Comparison of ENCODE assay signal across 1 cellular context in genomic region chr15:25933456-25934158, GRCh38.
TF ChIP-seq lines count a peak whose summit lies in the region.

No MANE protein-coding gene starts in this region.

TF ChIP-seq in GM23338, 12 proteins besides CTCF, POLR2A, EP300 and RAD21 (continued from another document):
- TF ChIP-seq, protein P1, sequence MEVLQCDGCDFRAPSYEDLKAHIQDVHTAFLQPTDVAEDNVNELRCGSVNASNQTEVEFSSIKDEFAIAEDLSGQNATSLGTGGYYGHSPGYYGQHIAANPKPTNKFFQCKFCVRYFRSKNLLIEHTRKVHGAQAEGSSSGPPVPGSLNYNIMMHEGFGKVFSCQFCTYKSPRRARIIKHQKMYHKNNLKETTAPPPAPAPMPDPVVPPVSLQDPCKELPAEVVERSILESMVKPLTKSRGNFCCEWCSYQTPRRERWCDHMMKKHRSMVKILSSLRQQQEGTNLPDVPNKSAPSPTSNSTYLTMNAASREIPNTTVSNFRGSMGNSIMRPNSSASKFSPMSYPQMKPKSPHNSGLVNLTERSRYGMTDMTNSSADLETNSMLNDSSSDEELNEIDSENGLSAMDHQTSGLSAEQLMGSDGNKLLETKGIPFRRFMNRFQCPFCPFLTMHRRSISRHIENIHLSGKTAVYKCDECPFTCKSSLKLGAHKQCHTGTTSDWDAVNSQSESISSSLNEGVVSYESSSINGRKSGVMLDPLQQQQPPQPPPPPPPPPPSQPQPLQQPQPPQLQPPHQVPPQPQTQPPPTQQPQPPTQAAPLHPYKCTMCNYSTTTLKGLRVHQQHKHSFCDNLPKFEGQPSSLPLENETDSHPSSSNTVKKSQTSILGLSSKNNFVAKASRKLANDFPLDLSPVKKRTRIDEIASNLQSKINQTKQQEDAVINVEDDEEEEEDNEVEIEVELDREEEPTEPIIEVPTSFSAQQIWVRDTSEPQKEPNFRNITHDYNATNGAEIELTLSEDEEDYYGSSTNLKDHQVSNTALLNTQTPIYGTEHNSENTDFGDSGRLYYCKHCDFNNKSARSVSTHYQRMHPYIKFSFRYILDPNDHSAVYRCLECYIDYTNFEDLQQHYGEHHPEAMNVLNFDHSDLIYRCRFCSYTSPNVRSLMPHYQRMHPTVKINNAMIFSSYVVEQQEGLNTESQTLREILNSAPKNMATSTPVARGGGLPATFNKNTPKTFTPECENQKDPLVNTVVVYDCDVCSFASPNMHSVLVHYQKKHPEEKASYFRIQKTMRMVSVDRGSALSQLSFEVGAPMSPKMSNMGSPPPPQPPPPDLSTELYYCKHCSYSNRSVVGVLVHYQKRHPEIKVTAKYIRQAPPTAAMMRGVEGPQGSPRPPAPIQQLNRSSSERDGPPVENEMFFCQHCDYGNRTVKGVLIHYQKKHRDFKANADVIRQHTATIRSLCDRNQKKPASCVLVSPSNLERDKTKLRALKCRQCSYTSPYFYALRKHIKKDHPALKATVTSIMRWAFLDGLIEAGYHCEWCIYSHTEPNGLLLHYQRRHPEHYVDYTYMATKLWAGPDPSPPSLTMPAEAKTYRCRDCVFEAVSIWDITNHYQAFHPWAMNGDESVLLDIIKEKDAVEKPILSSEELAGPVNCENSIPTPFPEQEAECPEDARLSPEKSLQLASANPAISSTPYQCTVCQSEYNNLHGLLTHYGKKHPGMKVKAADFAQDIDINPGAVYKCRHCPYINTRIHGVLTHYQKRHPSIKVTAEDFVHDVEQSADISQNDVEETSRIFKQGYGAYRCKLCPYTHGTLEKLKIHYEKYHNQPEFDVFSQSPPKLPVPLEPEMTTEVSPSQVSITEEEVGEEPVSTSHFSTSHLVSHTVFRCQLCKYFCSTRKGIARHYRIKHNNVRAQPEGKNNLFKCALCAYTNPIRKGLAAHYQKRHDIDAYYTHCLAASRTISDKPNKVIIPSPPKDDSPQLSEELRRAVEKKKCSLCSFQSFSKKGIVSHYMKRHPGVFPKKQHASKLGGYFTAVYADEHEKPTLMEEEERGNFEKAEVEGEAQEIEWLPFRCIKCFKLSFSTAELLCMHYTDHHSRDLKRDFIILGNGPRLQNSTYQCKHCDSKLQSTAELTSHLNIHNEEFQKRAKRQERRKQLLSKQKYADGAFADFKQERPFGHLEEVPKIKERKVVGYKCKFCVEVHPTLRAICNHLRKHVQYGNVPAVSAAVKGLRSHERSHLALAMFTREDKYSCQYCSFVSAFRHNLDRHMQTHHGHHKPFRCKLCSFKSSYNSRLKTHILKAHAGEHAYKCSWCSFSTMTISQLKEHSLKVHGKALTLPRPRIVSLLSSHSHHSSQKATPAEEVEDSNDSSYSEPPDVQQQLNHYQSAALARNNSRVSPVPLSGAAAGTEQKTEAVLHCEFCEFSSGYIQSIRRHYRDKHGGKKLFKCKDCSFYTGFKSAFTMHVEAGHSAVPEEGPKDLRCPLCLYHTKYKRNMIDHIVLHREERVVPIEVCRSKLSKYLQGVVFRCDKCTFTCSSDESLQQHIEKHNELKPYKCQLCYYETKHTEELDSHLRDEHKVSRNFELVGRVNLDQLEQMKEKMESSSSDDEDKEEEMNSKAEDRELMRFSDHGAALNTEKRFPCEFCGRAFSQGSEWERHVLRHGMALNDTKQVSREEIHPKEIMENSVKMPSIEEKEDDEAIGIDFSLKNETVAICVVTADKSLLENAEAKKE (CRISPR knock-in tag; IDR thresholded peaks at IDR 0.05), result no peak
- no peak for TF ChIP-seq STAT1 (IDR thresholded peaks at IDR 0.05; ENCODE audit: unreplicated experiment)
- no peak for TF ChIP-seq NANOG (IDR thresholded peaks at IDR 0.05; ENCODE audit: borderline replicate concordance)
- TF ChIP-seq JUNB (IDR thresholded peaks at IDR 0.05; ENCODE audit: unreplicated experiment), result no peak
- no peak for TF ChIP-seq EZH2 (IDR thresholded peaks at IDR 0.05; ENCODE audit: low read depth, unreplicated experiment)
